ENCODE assay signal across 1 cellular context in genomic region chr7:13849528-13849892, GRCh38.
TF ChIP-seq lines count a peak whose summit lies in the region.

No MANE protein-coding gene starts in this region.

TF ChIP-seq in K562, 482 proteins besides CTCF, POLR2A, EP300 and RAD21 (continued from another document and continues in another):
- TF ChIP-seq ARID2 (IDR thresholded peaks at IDR 0.05) (no peak), ARID4B (CRISPR knock-in tag; IDR thresholded peaks at IDR 0.05) (no peak), KLF6 (CRISPR knock-in tag; IDR thresholded peaks at IDR 0.05; ENCODE audit: borderline replicate concordance) (peak; percentile 90; the same call in 1 of the 2 replicates), RBM17 (IDR thresholded peaks at IDR 0.05; ENCODE audit: borderline replicate concordance, low read depth, low read length) (no peak), SMAD1 (IDR thresholded peaks at IDR 0.05; ENCODE audit: low read depth, low read length, partially characterized antibody) (no peak), SIN3B (IDR thresholded peaks at IDR 0.05; ENCODE audit: low read depth) (no peak), ZNF232 (CRISPR knock-in tag; IDR thresholded peaks at IDR 0.05) (no peak), ZNF133 (CRISPR knock-in tag; IDR thresholded peaks at IDR 0.05) (no peak), ZBTB17 (CRISPR knock-in tag; IDR thresholded peaks at IDR 0.05) (peak; percentile 80; the same call in 1 of the 2 replicates), ZNF239 (CRISPR knock-in tag; IDR thresholded peaks at IDR 0.05) (peak; percentile 60; the same call in 1 of the 2 replicates), GABPB2 (CRISPR knock-in tag; conservative IDR thresholded peaks at IDR 0.05) (no peak), SMARCA5 (IDR thresholded peaks at IDR 0.05) (no peak), NCOA1 (IDR thresholded peaks at IDR 0.05; ENCODE audit: low read depth) (no peak), ZBTB33 (CRISPR knock-in tag; IDR thresholded peaks at IDR 0.05) (no peak), RNF219 (CRISPR knock-in tag; IDR thresholded peaks at IDR 0.05) (no peak), SAFB (IDR thresholded peaks at IDR 0.05; ENCODE audit: borderline replicate concordance, low read depth, low read length) (no peak), RBM22 (IDR thresholded peaks at IDR 0.05; ENCODE audit: low read depth, low read length, poor library complexity, severe bottlenecking) (no peak), FOXP1 (CRISPR knock-in tag; IDR thresholded peaks at IDR 0.05) (no peak), ZNF217 (CRISPR knock-in tag; IDR thresholded peaks at IDR 0.05) (no peak), ERF (CRISPR knock-in tag; IDR thresholded peaks at IDR 0.05) (no peak), HINFP (tag; conservative IDR thresholded peaks at IDR 0.05; ENCODE audit: low read depth) (peak; percentile 61; the same call in 1 of the 2 replicates), TGIF2 (CRISPR knock-in tag; IDR thresholded peaks at IDR 0.05) (no peak), ZFP91 (CRISPR knock-in tag; IDR thresholded peaks at IDR 0.05) (no peak), ZNF140 (CRISPR knock-in tag; IDR thresholded peaks at IDR 0.05) (peak; percentile 76; the same call in 1 of the 2 replicates), BRD4 (IDR thresholded peaks at IDR 0.05) (0 out of 2 replicates have a peak, but pooled peaks have one; percentile 42), E2F3 (CRISPR knock-in tag; IDR thresholded peaks at IDR 0.05) (peak; percentile 86), JUNB (CRISPR knock-in tag; conservative IDR thresholded peaks at IDR 0.05) (no peak), RB1 (IDR thresholded peaks at IDR 0.05; ENCODE audit: low read depth) (no peak), ZNF644 (tag; IDR thresholded peaks at IDR 0.05; ENCODE audit: low read depth) (peak; percentile 28; the same call in 1 of the 2 replicates), KLF10 (CRISPR knock-in tag; IDR thresholded peaks at IDR 0.05) (no peak), GTF2A2 (tag; IDR thresholded peaks at IDR 0.05) (peak; percentile 96), ZNF280B (CRISPR knock-in tag; IDR thresholded peaks at IDR 0.05) (no peak), RBM25 (IDR thresholded peaks at IDR 0.05; ENCODE audit: low read depth, low read length, severe bottlenecking) (no peak), TBL1XR1 (IDR thresholded peaks at IDR 0.05; ENCODE audit: low read length in 2 of 2) (no peak), RBBP5 (IDR thresholded peaks at IDR 0.05; ENCODE audit: borderline replicate concordance, insufficient read depth, low read length, poor library complexity, severe bottlenecking) (no peak), ZNF212 (CRISPR knock-in tag; IDR thresholded peaks at IDR 0.05) (no peak), PML (IDR thresholded peaks at IDR 0.05; ENCODE audit: low read length) (no peak), ZNF318 (IDR thresholded peaks at IDR 0.05; ENCODE audit: borderline replicate concordance in 1 of 2, low read depth in 1 of 2) (no peak), ASH1L (IDR thresholded peaks at IDR 0.05; ENCODE audit: borderline replicate concordance, low read depth, partially characterized antibody) (no peak)
